ENCODE assay signal across 8 cellular contexts in genomic region chr9:99057665-99058625, GRCh38. TPM values are rescaled to one million over a fixed set of nuclear protein-coding genes. Genes with fewer than 3 reads are reported as not detected.
A peak's percentile ranks its signal among the peaks of the same experiment; 100 is the strongest.
DNase-seq lines count a peak whose midpoint lies in the region; ATAC-seq, FAIRE-seq and TF ChIP-seq lines count a peak whose summit lies in the region.

No MANE protein-coding gene starts in this region.

- no peaks in the 10 kb centered on the region for H3K79me2 ChIP-seq in PC-9 (ENCODE audit: low read depth)
- no peaks in the 10 kb centered on the region for H3K79me2 ChIP-seq in keratinocyte (ENCODE audit: control insufficient read depth, insufficient read depth, low read length)

- H3K4me3 ChIP-seq in PC-9 (no peak overlapping the region), keratinocyte (ENCODE audit: control insufficient read depth in 2 of 3, extremely low read depth in 1 of 3, insufficient read depth in 2 of 3, low read depth in 1 of 3, low read length in 3 of 3) (peak overlapping the region in 1 of 3 experiments; percentile 21)

- peak; percentile 70 for ATAC-seq in HG02870 (IDR thresholded peaks at IDR 0.05; ENCODE audit: unreplicated experiment)

- H3K9me2 ChIP-seq in PC-9 (ENCODE audit: insufficient read depth) = no peaks in the 10 kb centered on the region; the same call in 1 of the 2 replicates

- FAIRE-seq in GM18507 (lab: Jason Lieb, UNC) = peak; percentile 95
- peak; percentile 53 for FAIRE-seq in keratinocyte (lab: Jason Lieb, UNC)

- no peak overlapping the region for H3K9ac ChIP-seq in keratinocyte (ENCODE audit: control insufficient read depth, extremely low read depth, insufficient read depth, low read length)

- dilution Hi-C loops in keratinocyte (cut with MboI; ENCODE audit: extremely low pct_ligation_motif_present, low sequenced_read_pairs) = no loop called here

- H3K9me3 ChIP-seq in PC-9 (ENCODE audit: insufficient read depth, low read depth) (no peaks in the 10 kb centered on the region; the same call in 1 of the 2 replicates), keratinocyte (ENCODE audit: control insufficient read depth, low read depth, low read length) (no peaks in the 10 kb centered on the region)

- peak; percentile 29 for DNase-seq in GM18507 (ENCODE audit: extremely low spot score, insufficient read length, low read depth)
- DNase-seq in PC-9 = no peak
- DNase-seq in activated effector memory CD4-positive, alpha-beta T cell treated with Interleukin-2 at 50 U/mL for 16 hours = peak; percentile 53
- DNase-seq in keratinocyte (ENCODE audit: low read depth, low spot score) = no peak
- DNase-seq in stimulated activated CD8-positive, alpha-beta memory T cell treated with anti-CD3 and anti-CD28 coated beads, Interleukin-15, amount 100 ng/mL, for 4 hours (ENCODE audit: low read depth in 2 of 2) = peak; percentile 47 to 59
- no peak for DNase-seq in NCI-H748 (lab: John Stamatoyannopoulos, UW; ENCODE audit: unreplicated experiment)
- no peak for DNase-seq in hepatic stellate cell (ENCODE audit: low spot score)

- H3K4me1 ChIP-seq in PC-9 (replicated peaks; ENCODE audit: insufficient read depth) (peaks cover 58% of the 10 kb centered on the region), keratinocyte (ENCODE audit: control insufficient read depth, extremely low read depth, insufficient read depth, low read length) (peaks cover 37% of the 10 kb centered on the region)

- no TSS peak for BruUV-seq in PC-9 (replicated peaks; lab: Mats Ljungman, UMichigan)

- H4K20me1 ChIP-seq in PC-9 (ENCODE audit: insufficient read depth) = no peaks in the 10 kb centered on the region
- no peaks in the 10 kb centered on the region for H4K20me1 ChIP-seq in keratinocyte (ENCODE audit: control insufficient read depth, extremely low read depth, insufficient read depth, low read length)

- intact Hi-C loops in PC-9 (cut with micrococcal nuclease; ENCODE audit: unreplicated experiment) = loop anchor here (10.0 kb wide), 1 partner anchor 53 kb away; no protein-coding TSS in a partner anchor

- H3F3A ChIP-seq in PC-9 (ENCODE audit: insufficient read depth, low read depth) = peaks cover 23% of the 10 kb centered on the region

- H3K27me3 ChIP-seq in PC-9 (ENCODE audit: insufficient read depth, low read depth) (no peaks in the 10 kb centered on the region), keratinocyte (ENCODE audit: control insufficient read depth, extremely low read depth, insufficient read depth, low read length) (no peaks in the 10 kb centered on the region)

- CTCF ChIA-PET in PC-9 (lab: Charles Lee) = no interaction called here

- H3K27ac ChIP-seq in PC-9 (peak overlapping the region; percentile 40), keratinocyte (ENCODE audit: control insufficient read depth, insufficient read depth, low read length) (peak overlapping the region; percentile 23)

- TF ChIP-seq CTCF in PC-9 (conservative IDR thresholded peaks at IDR 0.05) (no peak), keratinocyte (optimal IDR thresholded peaks at IDR 0.05 in 1 of 3, IDR thresholded peaks at IDR 0.05 in 1 of 3, conservative IDR thresholded peaks at IDR 0.05 in 1 of 3; ENCODE audit: extremely low read depth in 1 of 3, insufficient read depth in 2 of 3, low read length in 3 of 3) (no peak)

- no peaks in the 10 kb centered on the region for H3K36me3 ChIP-seq in PC-9 (ENCODE audit: low read depth)
- no peaks in the 10 kb centered on the region for H3K36me3 ChIP-seq in keratinocyte (ENCODE audit: control insufficient read depth in 2 of 2, extremely low read depth in 1 of 2, insufficient read depth in 2 of 2, low read length in 2 of 2)

- POLR2A ChIA-PET in PC-9 (lab: Charles Lee; ENCODE audit: unreplicated experiment) = no interaction called here

- peaks cover 3% of the 10 kb centered on the region for H3K9me1 ChIP-seq in keratinocyte (ENCODE audit: control insufficient read depth, extremely low read depth, insufficient read depth, low read length)

- H3K4me2 ChIP-seq in PC-9 = peak overlapping the region; percentile 12; the same call in 1 of the 2 replicates
- H3K4me2 ChIP-seq in keratinocyte (ENCODE audit: control insufficient read depth, extremely low read depth, insufficient read depth, low read depth, low read length) = peak overlapping the region; percentile 77

- H2AFZ ChIP-seq in PC-9 (no peak overlapping the region), keratinocyte (ENCODE audit: control insufficient read depth, low read length) (no peak overlapping the region)

RNA-seq across cellular contexts. Expression of gene TGFBR1, which starts 47.0 kb away (rescaled TPM):
- total RNA-seq in PC-9 (2021) = 17.1 and 18.3 TPM in 2 replicates
- 41.6 to 55.0 TPM (median 49.7 TPM) in 3 replicates for polyA plus RNA-seq in keratinocyte
- 21.0 TPM for polyA plus RNA-seq in keratinocyte (2011; ENCODE audit: low read depth)
- 20.7 and 45.7 TPM in 2 replicates for polyA plus RNA-seq in keratinocyte (2011; cell fraction: cytosol; rRNA removed)
- 57.9 and 67.1 TPM in 2 replicates for polyA plus RNA-seq in keratinocyte (2011; cell fraction: nucleus; rRNA removed)
- polyA plus RNA-seq in keratinocyte (2012; ENCODE audit: low replicate concordance) = 18.8 and 28.4 TPM in 2 replicates
- 135 to 193 TPM (median 184 TPM) in 3 replicates for polyA minus RNA-seq in keratinocyte
- polyA minus RNA-seq in keratinocyte (2011; cell fraction: cytosol; rRNA and poly(A)+ RNA removed) = 57.6 TPM
- polyA minus RNA-seq in keratinocyte (2011; cell fraction: nucleus; rRNA and poly(A)+ RNA removed) = 74.4 and 239 TPM in 2 replicates

Comparison
In these comparisons a context has a peak if more than half of its experiments do, and no peak if none do; other contexts are left out.
1. DNase-seq: peak in GM18507 (single experiment), activated effector memory CD4-positive, alpha-beta T cell treated with Interleukin-2 at 50 U/mL for 16 hours (single experiment) and stimulated activated CD8-positive, alpha-beta memory T cell treated with anti-CD3 and anti-CD28 coated beads, Interleukin-15, amount 100 ng/mL, for 4 hours (2 of 2); none in PC-9 (0 of 2), keratinocyte (single experiment), NCI-H748 (single experiment) and hepatic stellate cell (single experiment).